Comparison of ENCODE assay signal across 9 cellular contexts in genomic region chr14:92108345-92109254, GRCh38. TPM values are rescaled to one million over a fixed set of nuclear protein-coding genes. Genes with fewer than 3 reads are reported as not detected.
DNase-seq lines count a peak whose midpoint lies in the region; ATAC-seq, FAIRE-seq and TF ChIP-seq lines count a peak whose summit lies in the region.
"Had no signal": no experiment of that assay in that cellular context is flagged by ENCODE, and none has a peak within 500 bp of the region (broad histone marks: within the 10 kb centered on the region; RNA-seq: fewer than 3 reads in every experiment).

No MANE protein-coding gene starts in this region.

- POLR2A ChIA-PET in PC-3 (lab: Charles Lee; ENCODE audit: unreplicated experiment), result no interaction called here

- no TSS peak for BruUV-seq in mammary epithelial cell (replicated peaks; lab: Mats Ljungman, UMichigan)
- no TSS peak for BruUV-seq in PC-3 (replicated peaks; lab: Mats Ljungman, UMichigan)

- no peak for DNase-seq in GM12892 (ENCODE audit: insufficient read length)
- peak; percentile 83 for DNase-seq in NAMALWA (ENCODE audit: low spot score)
- DNase-seq in mammary epithelial cell, result no peak
- peak; percentile 6 for DNase-seq in occipital lobe (lab: John Stamatoyannopoulos, UW)
- DNase-seq in PC-3, result no peak
- DNase-seq: foreskin melanocyte, thyroid gland had no signal

- H4K20me1 ChIP-seq in mammary epithelial cell (ENCODE audit: insufficient read depth, low read length) (no peaks in the 10 kb centered on the region), PC-3 (ENCODE audit: low read length) (no peaks in the 10 kb centered on the region)

- H3K4me3 ChIP-seq in mammary epithelial cell (replicated peaks in 1 of 3; ENCODE audit: insufficient read depth in 1 of 3, low read depth in 2 of 3, low read length in 3 of 3) (no peak overlapping the region), PC-3 (ENCODE audit: low read length) (no peak overlapping the region)
- H3K4me3 ChIP-seq: thyroid gland had no signal

- peak overlapping the region; percentile 71 for H2AFZ ChIP-seq in mammary epithelial cell (ENCODE audit: low read depth, low read length)
- no peak overlapping the region for H2AFZ ChIP-seq in PC-3 (ENCODE audit: low read length)

- dilution Hi-C loops in mammary epithelial cell (cut with HindIII; ENCODE audit: low sequenced_read_pairs), result no loop called here

- H3K9me3 ChIP-seq in mammary epithelial cell (replicated peaks; ENCODE audit: insufficient read depth, low read length) (no peaks in the 10 kb centered on the region), PC-3 (ENCODE audit: low read length) (no peaks in the 10 kb centered on the region)
- H3K9me3 ChIP-seq: thyroid gland had no signal

- TF ChIP-seq POLR2A in GM12892 (IDR thresholded peaks at IDR 0.05; ENCODE audit: low read depth, low read length), result no peak

- H3K36me3 ChIP-seq in mammary epithelial cell (ENCODE audit: insufficient read depth, low read length) (no peaks in the 10 kb centered on the region), PC-3 (ENCODE audit: low read depth, low read length) (no peaks in the 10 kb centered on the region)
- H3K36me3 ChIP-seq: thyroid gland had no signal

- no peaks in the 10 kb centered on the region for H3K27me3 ChIP-seq in mammary epithelial cell (ENCODE audit: insufficient read depth, low read length)
- no peaks in the 10 kb centered on the region for H3K27me3 ChIP-seq in PC-3 (ENCODE audit: low read length)
- H3K27me3 ChIP-seq: thyroid gland had no signal

- H3K9ac ChIP-seq in mammary epithelial cell (ENCODE audit: insufficient read depth, low read length) (no peak overlapping the region), PC-3 (ENCODE audit: low read length) (no peak overlapping the region)

- no peak for TF ChIP-seq CTCF in mammary epithelial cell (conservative IDR thresholded peaks at IDR 0.05 in 1 of 2, IDR thresholded peaks at IDR 0.05 in 1 of 2; ENCODE audit: extremely low read depth in 1 of 2, insufficient read depth in 1 of 2, low read depth in 1 of 2, low read length in 2 of 2)
- no peak for TF ChIP-seq CTCF in PC-3 (conservative IDR thresholded peaks at IDR 0.05; ENCODE audit: low read depth, low read length)

- CTCF ChIA-PET in mammary epithelial cell (lab: Charles Lee; ENCODE audit: low non-redundant PET) (interaction anchor here (0.6 kb wide), 1 partner anchor 687 kb away, joined by 7 read pairs; no protein-coding TSS in a partner anchor), PC-3 (lab: Charles Lee) (interaction anchor here (0.6 kb wide), 1 partner anchor 9 kb away, joined by 3 read pairs; no protein-coding TSS in a partner anchor)

- H3F3A ChIP-seq in PC-3 (ENCODE audit: low read length, unreplicated experiment), result no peaks in the 10 kb centered on the region

- ATAC-seq in GM18867 (IDR thresholded peaks at IDR 0.05; ENCODE audit: unreplicated experiment), result no peak
- ATAC-seq in GM18517 (IDR thresholded peaks at IDR 0.05; ENCODE audit: unreplicated experiment), result no peak
- no peak for ATAC-seq in PC-3

- peaks cover 22% of the 10 kb centered on the region for H3K79me2 ChIP-seq in mammary epithelial cell (ENCODE audit: insufficient read depth, low read length)
- H3K79me2 ChIP-seq in PC-3 (ENCODE audit: low read length), result peaks cover 23% of the 10 kb centered on the region

- no peak overlapping the region for H3K27ac ChIP-seq in mammary epithelial cell (ENCODE audit: insufficient read depth, low read depth, low read length)
- H3K27ac ChIP-seq in PC-3 (ENCODE audit: low read length), result no peak overlapping the region
- H3K27ac ChIP-seq: thyroid gland had no signal

- FAIRE-seq in GM12892 (lab: Jason Lieb, UNC), result peak; percentile 75

- H3K4me1 ChIP-seq in mammary epithelial cell (ENCODE audit: insufficient read depth, low read length) (peaks cover 5% of the 10 kb centered on the region), PC-3 (ENCODE audit: insufficient read depth, low read length) (peaks cover 7% of the 10 kb centered on the region)

- in situ Hi-C loops in mammary epithelial cell (cut with MboI; ENCODE audit: low sequenced_read_pairs in 2 of 2), result loop anchor here in 1 of 2 donors (25.0 kb wide), 1 partner anchor 679 kb away; the partner anchor contains the start of gene GOLGA5

- WGBS in mammary epithelial cell (ENCODE audit: low coverage, missing lambda C conversion rate), result 15% methylated on average over 10 of the region's 11 CpGs

- intact Hi-C loops in mammary epithelial cell (cut with micrococcal nuclease), result no loop called here
- intact Hi-C loops in PC-3 (cut with micrococcal nuclease), result no loop called here

- no peak overlapping the region for H3K4me2 ChIP-seq in mammary epithelial cell (ENCODE audit: insufficient read depth, low read depth, low read length)
- H3K4me2 ChIP-seq in PC-3 (ENCODE audit: low read length), result no peak overlapping the region

- no peaks in the 10 kb centered on the region for H3K9me2 ChIP-seq in PC-3 (replicated peaks; ENCODE audit: low read length)

RNA-seq across cellular contexts. Expression of gene ATXN3, which starts 2.2 kb away (rescaled TPM):
- polyA plus RNA-seq in GM12892 (2012; ENCODE audit: missing spikeins), result 25.0 TPM
- 10 to 100 TPM; 21.8 to 25.5 TPM for total RNA-seq in mammary epithelial cell
- polyA plus RNA-seq in mammary epithelial cell, result 12.7 TPM
- 13.6 TPM for polyA minus RNA-seq in mammary epithelial cell
- total RNA-seq in occipital lobe, result 35.1 TPM
- 20.4 and 49.3 TPM in 2 replicates for total RNA-seq in PC-3 (2014; rRNA removed)

RNA-seq across cellular contexts. Expression of gene NDUFB1, which starts 12.9 kb away (rescaled TPM):
- polyA plus RNA-seq in GM12892 (2012; ENCODE audit: missing spikeins), result 616 TPM
- total RNA-seq in mammary epithelial cell (100 to 1,000 TPM in 1 of 2 donors, 10 to 100 TPM in 1; 79.9 to 110 TPM), occipital lobe (158 TPM), PC-3 (2014; rRNA removed) (147 and 248 TPM in 2 replicates)
- polyA plus RNA-seq in mammary epithelial cell, result 192 TPM
- 160 TPM for polyA minus RNA-seq in mammary epithelial cell

RNA-seq across cellular contexts. Expression of gene CPSF2, which starts 13.2 kb away (rescaled TPM):
- 48.4 TPM for polyA plus RNA-seq in GM12892 (2012; ENCODE audit: missing spikeins)
- total RNA-seq in mammary epithelial cell (10 to 100 TPM; 33.7 to 85.5 TPM), occipital lobe (19.3 TPM), PC-3 (2014; rRNA removed) (51.5 and 57.9 TPM in 2 replicates)
- 22.1 TPM for polyA plus RNA-seq in mammary epithelial cell
- polyA minus RNA-seq in mammary epithelial cell, result 30.5 TPM

Comparison
In these comparisons a context has a peak if more than half of its experiments do, and no peak if none do; other contexts are left out.
1. DNase-seq: peak in NAMALWA (single experiment) and occipital lobe (single experiment); none in GM12892 (single experiment), mammary epithelial cell (single experiment) and PC-3 (single experiment).